ENCODE assay signal across 22 cellular contexts in genomic region chr5:126274819-126275218, GRCh38.
"Had no signal": no experiment of that assay in that cellular context is flagged by ENCODE, and none has a peak within 500 bp of the region (broad histone marks: within the 10 kb centered on the region; RNA-seq: fewer than 3 reads in every experiment).

No MANE protein-coding gene starts in this region.

- H3K27me3 ChIP-seq: esophagus muscularis mucosa, foreskin keratinocyte, neutrophil, right lobe of liver, suprapubic skin, thyroid gland had no signal

- H3K4me3 Mint-ChIP-seq: immature natural killer cell; naive thymus-derived CD4-positive, alpha-beta T cell; stimulated activated effector memory CD8-positive, alpha-beta T cell treated with anti-CD3 and anti-CD28 coated beads, Interleukin-12 subunit alpha, Interleukin-12 subunit beta, amount 100 ng/mL, for 72 hours; type B pancreatic cell had no signal

- DNase-seq: effector memory CD4-positive, alpha-beta T cell; immature natural killer cell; left colon; left ventricle myocardium superior; mesendoderm; naive thymus-derived CD4-positive, alpha-beta T cell; psoas muscle; retina; right lobe of liver; stimulated activated CD4-positive, alpha-beta T cell treated with anti-CD3 and anti-CD28 coated beads, Interleukin-4, amount 100 ng/mL, for 1 hour; stimulated activated CD8-positive, alpha-beta memory T cell treated with anti-CD3 and anti-CD28 coated beads, Interleukin-4, amount 100 ng/mL, for 48 hours; stimulated activated naive CD8-positive, alpha-beta T cell treated with anti-CD3 and anti-CD28 coated beads, Interleukin-15, Interleukin-2, amounts not matched to agents 100 U/mL and 50 U/mL, for 24 hours; thyroid gland had no signal

- H3K9me3 ChIP-seq: esophagus muscularis mucosa, neutrophil, psoas muscle, right lobe of liver, suprapubic skin, thyroid gland had no signal

- H3K4me1 ChIP-seq: esophagus muscularis mucosa, psoas muscle, right lobe of liver, suprapubic skin, thyroid gland had no signal

- H3K27ac ChIP-seq: epithelial cell of prostate, esophagus muscularis mucosa, foreskin keratinocyte, neutrophil, psoas muscle, right lobe of liver, suprapubic skin, thyroid gland had no signal

- H3K4me1 Mint-ChIP-seq: immature natural killer cell; naive thymus-derived CD4-positive, alpha-beta T cell; stimulated activated effector memory CD8-positive, alpha-beta T cell treated with anti-CD3 and anti-CD28 coated beads, Interleukin-12 subunit alpha, Interleukin-12 subunit beta, amount 100 ng/mL, for 72 hours had no signal

- H3K36me3 ChIP-seq: esophagus muscularis mucosa, neutrophil, right lobe of liver, suprapubic skin, thyroid gland had no signal

- FAIRE-seq: keratinocyte, urothelium cell line had no signal

- H3K27me3 Mint-ChIP-seq: naive thymus-derived CD4-positive, alpha-beta T cell had no signal

- H3K27ac Mint-ChIP-seq: immature natural killer cell; naive thymus-derived CD4-positive, alpha-beta T cell; stimulated activated effector memory CD8-positive, alpha-beta T cell treated with anti-CD3 and anti-CD28 coated beads, Interleukin-12 subunit alpha, Interleukin-12 subunit beta, amount 100 ng/mL, for 72 hours; type B pancreatic cell had no signal

- H3K36me3 Mint-ChIP-seq: immature natural killer cell; naive thymus-derived CD4-positive, alpha-beta T cell; stimulated activated effector memory CD8-positive, alpha-beta T cell treated with anti-CD3 and anti-CD28 coated beads, Interleukin-12 subunit alpha, Interleukin-12 subunit beta, amount 100 ng/mL, for 72 hours; type B pancreatic cell had no signal

- H3K4me3 ChIP-seq: esophagus muscularis mucosa, psoas muscle, right lobe of liver, suprapubic skin, thyroid gland had no signal

- H3K9me3 Mint-ChIP-seq: immature natural killer cell; stimulated activated effector memory CD8-positive, alpha-beta T cell treated with anti-CD3 and anti-CD28 coated beads, Interleukin-12 subunit alpha, Interleukin-12 subunit beta, amount 100 ng/mL, for 72 hours had no signal
